Comparison of ENCODE assay signal across 1 cellular context in the genomic region with DNA sequence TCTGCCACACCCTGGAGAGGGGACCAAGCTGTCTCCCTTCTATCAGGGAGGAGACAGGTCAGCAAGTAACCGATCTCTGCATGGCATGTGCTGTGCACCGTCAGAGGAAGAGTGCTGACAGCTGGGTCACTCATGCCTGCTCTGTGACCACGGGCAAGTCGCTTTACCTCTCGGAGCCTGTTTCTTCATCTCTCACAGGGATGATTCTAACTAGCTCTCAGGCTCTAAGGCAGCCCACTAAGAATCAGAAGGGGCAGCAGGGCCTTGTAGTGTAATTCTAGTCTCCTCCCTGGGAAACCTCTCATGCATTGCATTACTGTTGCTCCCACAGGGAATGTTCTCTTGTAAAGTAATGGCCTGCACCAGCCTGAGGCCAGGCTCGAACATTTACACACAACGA.
TF ChIP-seq lines count a peak whose summit lies in the region.

No MANE protein-coding gene starts in this region.

TF ChIP-seq in WTC11, 78 proteins besides CTCF, POLR2A, EP300 and RAD21 (continued from another document):
- TF ChIP-seq ERG (CRISPR knock-in tag; IDR thresholded peaks at IDR 0.05) (no peak), OVOL2 (CRISPR knock-in tag; IDR thresholded peaks at IDR 0.05; ENCODE audit: borderline replicate concordance) (no peak), ZNF263 (CRISPR knock-in tag; IDR thresholded peaks at IDR 0.05; ENCODE audit: low read depth) (no peak), IRF2 (CRISPR knock-in tag; IDR thresholded peaks at IDR 0.05; ENCODE audit: borderline replicate concordance, low read depth) (no peak), EMX1 (CRISPR knock-in tag; IDR thresholded peaks at IDR 0.05) (no peak), NFE2L1 (CRISPR knock-in tag; IDR thresholded peaks at IDR 0.05) (no peak), SMAD4 (CRISPR knock-in tag; IDR thresholded peaks at IDR 0.05) (no peak), NR1H2 (CRISPR knock-in tag; IDR thresholded peaks at IDR 0.05) (no peak), TP53 (CRISPR knock-in tag; IDR thresholded peaks at IDR 0.05) (no peak), FOXJ3 (CRISPR knock-in tag; IDR thresholded peaks at IDR 0.05; ENCODE audit: borderline replicate concordance) (no peak), FOXP4 (CRISPR knock-in tag; IDR thresholded peaks at IDR 0.05) (no peak)
- TF ChIP-seq, protein P1, sequence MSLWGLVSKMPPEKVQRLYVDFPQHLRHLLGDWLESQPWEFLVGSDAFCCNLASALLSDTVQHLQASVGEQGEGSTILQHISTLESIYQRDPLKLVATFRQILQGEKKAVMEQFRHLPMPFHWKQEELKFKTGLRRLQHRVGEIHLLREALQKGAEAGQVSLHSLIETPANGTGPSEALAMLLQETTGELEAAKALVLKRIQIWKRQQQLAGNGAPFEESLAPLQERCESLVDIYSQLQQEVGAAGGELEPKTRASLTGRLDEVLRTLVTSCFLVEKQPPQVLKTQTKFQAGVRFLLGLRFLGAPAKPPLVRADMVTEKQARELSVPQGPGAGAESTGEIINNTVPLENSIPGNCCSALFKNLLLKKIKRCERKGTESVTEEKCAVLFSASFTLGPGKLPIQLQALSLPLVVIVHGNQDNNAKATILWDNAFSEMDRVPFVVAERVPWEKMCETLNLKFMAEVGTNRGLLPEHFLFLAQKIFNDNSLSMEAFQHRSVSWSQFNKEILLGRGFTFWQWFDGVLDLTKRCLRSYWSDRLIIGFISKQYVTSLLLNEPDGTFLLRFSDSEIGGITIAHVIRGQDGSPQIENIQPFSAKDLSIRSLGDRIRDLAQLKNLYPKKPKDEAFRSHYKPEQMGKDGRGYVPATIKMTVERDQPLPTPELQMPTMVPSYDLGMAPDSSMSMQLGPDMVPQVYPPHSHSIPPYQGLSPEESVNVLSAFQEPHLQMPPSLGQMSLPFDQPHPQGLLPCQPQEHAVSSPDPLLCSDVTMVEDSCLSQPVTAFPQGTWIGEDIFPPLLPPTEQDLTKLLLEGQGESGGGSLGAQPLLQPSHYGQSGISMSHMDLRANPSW (CRISPR knock-in tag; conservative IDR thresholded peaks at IDR 0.05; ENCODE audit: low read depth), result no peak
